Comparison of ENCODE assay signal across 15 cellular contexts in the genomic region with DNA sequence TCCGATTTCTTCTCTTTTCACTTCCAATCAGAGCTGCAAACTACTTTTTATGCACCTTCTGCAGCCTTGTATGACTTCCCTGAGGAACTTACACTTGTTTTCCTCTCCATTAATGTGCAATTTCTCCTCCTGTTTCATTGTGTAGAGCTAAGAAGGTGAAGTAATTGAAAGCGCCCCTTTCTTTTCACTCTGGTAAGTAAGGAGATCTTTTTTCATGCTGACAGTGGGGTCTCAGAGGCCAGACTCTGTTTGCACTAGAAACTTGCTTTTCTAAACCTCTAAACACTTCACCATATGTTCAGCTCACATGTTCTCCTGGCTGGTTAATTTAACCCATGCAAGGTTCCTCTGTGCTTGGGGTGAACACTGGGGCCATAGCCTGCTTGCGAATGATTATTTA.
"Had no signal": no experiment of that assay in that cellular context is flagged by ENCODE, and none has a peak within 500 bp of the region (broad histone marks: within the 10 kb centered on the region; RNA-seq: fewer than 3 reads in every experiment).

No MANE protein-coding gene starts in this region.

- H3K27ac Mint-ChIP-seq: activated CD8-positive, alpha-beta T cell treated with anti-CD3 and anti-CD28 coated beads, Interleukin-2, amount 10 ng/mL, durations not matched to agents 7 days and 5 days; activated T-helper 1 cell treated with anti-CD3 and anti-CD28 coated beads, Interleukin-12 subunit alpha, Interleukin-12 subunit beta, Interleukin-2, Interleukin-4 antibody, amounts not matched to agents 30 ng/mL and 10 ng/mL and 1 ng/mL, durations not matched to agents 14 hours and 24 hours and 36 hours; memory B cell; natural killer cell had no signal

- ATAC-seq: activated CD8-positive, alpha-beta T cell treated with anti-CD3 and anti-CD28 coated beads, Interleukin-2, amount 10 ng/mL, durations not matched to agents 7 days and 5 days; heart right ventricle; left lung; natural killer cell; stimulated activated naive CD8-positive, alpha-beta T cell treated with anti-CD3 and anti-CD28 coated beads, Interleukin-15, Interleukin-2, amounts not matched to agents 100 U/mL and 50 U/mL, for 24 hours had no signal

- H3K4me3 Mint-ChIP-seq: activated CD8-positive, alpha-beta T cell treated with anti-CD3 and anti-CD28 coated beads, Interleukin-2, amount 10 ng/mL, durations not matched to agents 7 days and 5 days; activated T-helper 1 cell treated with anti-CD3 and anti-CD28 coated beads, Interleukin-12 subunit alpha, Interleukin-12 subunit beta, Interleukin-2, Interleukin-4 antibody, amounts not matched to agents 30 ng/mL and 10 ng/mL and 1 ng/mL, durations not matched to agents 14 hours and 24 hours and 36 hours; memory B cell; natural killer cell had no signal

- DNase-seq: activated CD4-positive, alpha-beta T cell treated with anti-CD3 and anti-CD28 coated beads for 48 hours; activated CD8-positive, alpha-beta T cell treated with anti-CD3 and anti-CD28 coated beads, Interleukin-2, amount 10 ng/mL, durations not matched to agents 7 days and 5 days; activated naive CD4-positive, alpha-beta T cell; dorsolateral prefrontal cortex; foreskin melanocyte; heart right ventricle; islet precursor cell; left lung; natural killer cell; stimulated activated CD4-positive, alpha-beta T cell treated with anti-CD3 and anti-CD28 coated beads, Interleukin-4, amount 100 ng/mL, for 1 hour; stimulated activated CD8-positive, alpha-beta memory T cell treated with anti-CD3 and anti-CD28 coated beads, Interleukin-4, amount 100 ng/mL, for 48 hours; stimulated activated naive CD8-positive, alpha-beta T cell treated with anti-CD3 and anti-CD28 coated beads, Interleukin-15, Interleukin-2, amounts not matched to agents 100 U/mL and 50 U/mL, for 24 hours; T1000 had no signal

- H3K36me3 Mint-ChIP-seq: memory B cell, natural killer cell had no signal

- H3K9me3 Mint-ChIP-seq: activated T-helper 1 cell treated with anti-CD3 and anti-CD28 coated beads, Interleukin-12 subunit alpha, Interleukin-12 subunit beta, Interleukin-2, Interleukin-4 antibody, amounts not matched to agents 30 ng/mL and 10 ng/mL and 1 ng/mL, durations not matched to agents 14 hours and 24 hours and 36 hours; memory B cell had no signal

- H3K4me1 Mint-ChIP-seq: memory B cell, natural killer cell had no signal
